ENCODE assay signal across 16 cellular contexts in genomic region chr20:40856653-40857052, GRCh38.
"Had no signal": no experiment of that assay in that cellular context is flagged by ENCODE, and none has a peak within 500 bp of the region (broad histone marks: within the 10 kb centered on the region; RNA-seq: fewer than 3 reads in every experiment).

No MANE protein-coding gene starts in this region.

- H3K27ac Mint-ChIP-seq: mesothelial cell of epicardium had no signal

- H3K4me1 Mint-ChIP-seq: immature natural killer cell had no signal

- H3K4me3 Mint-ChIP-seq: immature natural killer cell, mesothelial cell of epicardium had no signal

- ATAC-seq: foreskin keratinocyte, gastroesophageal sphincter, heart left ventricle, left cardiac atrium, left lung, left ventricle myocardium superior, lower lobe of right lung, mucosa of descending colon had no signal

- H3K9me3 Mint-ChIP-seq: immature natural killer cell, mesothelial cell of epicardium had no signal

- DNase-seq: dermis blood vessel endothelial cell; dorsolateral prefrontal cortex; effector CD4-positive, alpha-beta T cell; effector memory CD4-positive, alpha-beta T cell; foreskin keratinocyte; heart left ventricle; hypothalamus; immature natural killer cell; left cardiac atrium; left lung; left ventricle myocardium superior; lower lobe of right lung; mesenchymal stem cell; mucosa of descending colon had no signal
